ENCODE assay signal across 1 cellular context in genomic region chrX:66001596-66001995, GRCh38.
A peak's percentile ranks its signal among the peaks of the same experiment; 100 is the strongest.
TF ChIP-seq lines count a peak whose summit lies in the region.

No MANE protein-coding gene starts in this region.

TF ChIP-seq in K562, 482 proteins besides CTCF, POLR2A, EP300 and RAD21:
- TF ChIP-seq SRSF9 (IDR thresholded peaks at IDR 0.05; ENCODE audit: borderline replicate concordance, low read depth, low read length): no peak
- TF ChIP-seq PRPF4 (IDR thresholded peaks at IDR 0.05; ENCODE audit: insufficient read depth, low read depth, low read length, poor library complexity, severe bottlenecking): no peak
- TF ChIP-seq XRCC5 (IDR thresholded peaks at IDR 0.05; ENCODE audit: low read depth, low read length): no peak
- TF ChIP-seq ELF4 (CRISPR knock-in tag; IDR thresholded peaks at IDR 0.05): peak; percentile 38; the same call in 1 of the 2 replicates
- peak; percentile 43 for TF ChIP-seq SUPT5H (IDR thresholded peaks at IDR 0.05)
- peak; percentile 31; the same call in 1 of the 2 replicates for TF ChIP-seq NFRKB (IDR thresholded peaks at IDR 0.05; ENCODE audit: low read depth)
- TF ChIP-seq ZBTB11 (CRISPR knock-in tag; IDR thresholded peaks at IDR 0.05): peak in 1 of 3 experiments; percentile 32; a peak in 1 of 6 replicates
- no peak for TF ChIP-seq KAT8 (IDR thresholded peaks at IDR 0.05; ENCODE audit: low read depth)
- 0 out of 2 replicates have a peak, but pooled peaks have one; percentile 51 for TF ChIP-seq RHOXF2B (CRISPR knock-in tag; conservative IDR thresholded peaks at IDR 0.05)
- no peak for TF ChIP-seq PRDM10 (IDR thresholded peaks at IDR 0.05; ENCODE audit: partially characterized antibody)
- peak; percentile 60 to 80 for TF ChIP-seq AFF1 (IDR thresholded peaks at IDR 0.05; ENCODE audit: low read depth in 1 of 2, partially characterized antibody in 2 of 2)
- TF ChIP-seq ZFX (CRISPR knock-in tag; IDR thresholded peaks at IDR 0.05): peak; percentile 56; the same call in 1 of the 2 replicates
- 0 out of 2 replicates have a peak, but pooled peaks have one; percentile 13 for TF ChIP-seq DPF2 (IDR thresholded peaks at IDR 0.05)
- TF ChIP-seq ZNF174 (CRISPR knock-in tag; IDR thresholded peaks at IDR 0.05): no peak
- TF ChIP-seq ZBTB2 (IDR thresholded peaks at IDR 0.05): no peak
- TF ChIP-seq EGR1 (conservative IDR thresholded peaks at IDR 0.05): no peak
- TF ChIP-seq ZNF134 (CRISPR knock-in tag; conservative IDR thresholded peaks at IDR 0.05): no peak
- TF ChIP-seq CAMTA2 (CRISPR knock-in tag; conservative IDR thresholded peaks at IDR 0.05): no peak
- TF ChIP-seq E2F3 (CRISPR knock-in tag; IDR thresholded peaks at IDR 0.05): no peak
- peak; percentile 71; the same call in 1 of the 2 replicates for TF ChIP-seq THRB (CRISPR knock-in tag; conservative IDR thresholded peaks at IDR 0.05)
- TF ChIP-seq ZNF274 (IDR thresholded peaks at IDR 0.05; ENCODE audit: borderline replicate concordance, low read depth, low read length): no peak
- TF ChIP-seq DMBX1 (CRISPR knock-in tag; IDR thresholded peaks at IDR 0.05; ENCODE audit: borderline replicate concordance): peak; percentile 13; the same call in 1 of the 2 replicates
- peak in 1 of 2 experiments; percentile 65; a peak in 2 of 4 replicates for TF ChIP-seq MLLT1 (IDR thresholded peaks at IDR 0.05)
- TF ChIP-seq OTX1 (CRISPR knock-in tag; IDR thresholded peaks at IDR 0.05): peak; percentile 87
- peak; percentile 62; the same call in 1 of the 2 replicates for TF ChIP-seq HBP1 (CRISPR knock-in tag; IDR thresholded peaks at IDR 0.05)
- TF ChIP-seq ATF1 (CRISPR knock-in tag; IDR thresholded peaks at IDR 0.05): no peak
- TF ChIP-seq ATF1 (tag; IDR thresholded peaks at IDR 0.05): no peak
- no peak for TF ChIP-seq NR2C2 (CRISPR knock-in tag; IDR thresholded peaks at IDR 0.05)
- 0 out of 2 replicates have a peak, but pooled peaks have one; percentile 13 for TF ChIP-seq NR2C2 (tag; IDR thresholded peaks at IDR 0.05)
TF ChIP-seq in K562: peak in this region for 14.
